Comparison of ENCODE assay signal across 9 cellular contexts in the genomic region with DNA sequence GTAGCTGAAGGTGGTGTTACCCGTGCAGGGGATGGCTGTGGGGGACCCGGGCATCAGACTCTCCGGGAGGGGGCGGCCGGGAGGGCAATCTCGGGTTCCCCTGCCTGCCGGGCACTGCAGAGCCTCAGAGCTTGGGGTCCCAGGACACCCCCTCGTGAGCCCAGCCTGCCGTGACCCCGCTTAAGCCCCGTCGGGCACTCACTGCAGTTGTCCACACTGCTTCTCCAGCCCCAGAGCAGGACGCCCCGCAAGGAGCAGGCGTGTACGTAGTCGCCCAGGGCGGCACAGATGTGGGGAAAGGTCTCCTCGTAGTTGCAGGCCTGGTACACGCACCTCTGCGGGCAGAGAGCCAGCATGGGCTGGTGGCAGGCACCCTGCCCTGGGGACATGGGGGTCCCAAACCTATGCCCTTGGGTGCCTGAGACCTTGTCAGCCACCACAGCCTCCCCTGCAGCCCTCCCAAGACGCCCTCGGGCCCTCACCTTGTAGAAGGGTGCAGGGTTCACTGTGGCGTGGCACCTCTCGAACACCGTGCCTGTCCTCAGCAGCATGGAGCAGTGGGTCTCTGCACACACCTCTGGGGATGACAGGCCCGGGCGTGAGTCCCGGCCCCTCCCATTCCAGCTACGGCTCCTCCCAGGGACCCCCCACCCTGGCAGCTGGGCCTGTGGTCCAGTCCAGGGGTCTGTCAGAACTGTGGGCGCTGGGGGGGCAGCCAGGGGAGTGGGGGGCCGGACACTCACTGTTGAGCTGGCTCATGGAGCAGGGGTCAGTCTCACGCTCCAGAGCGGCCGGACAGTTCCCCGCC. TPM values are rescaled to one million over a fixed set of nuclear protein-coding genes. Genes with fewer than 3 reads are reported as not detected.
"Had no signal": no experiment of that assay in that cellular context is flagged by ENCODE, and none has a peak within 500 bp of the region (broad histone marks: within the 10 kb centered on the region; RNA-seq: fewer than 3 reads in every experiment).

No MANE protein-coding gene starts in this region.

- H3K4me3 Mint-ChIP-seq: GM23338, H9, IgD-negative memory B cell had no signal

- H3K27ac ChIP-seq: HL-60, KMS-11 had no signal

- H3K4me2 ChIP-seq: GM23338, KMS-11 had no signal

- H3K27ac Mint-ChIP-seq: GM23338 had no signal

- H3K9me3 Mint-ChIP-seq: GM23338 had no signal

- ATAC-seq: GM23338 had no signal

- H3K27me3 Mint-ChIP-seq: IgD-negative memory B cell had no signal

- H2AFZ ChIP-seq: GM23338 had no signal

- H3K4me1 Mint-ChIP-seq: GM23338, H9, IgD-negative memory B cell had no signal

- H3K9ac ChIP-seq: KMS-11 had no signal

- DNase-seq: H9, HCEC 1CT, KBM-7 had no signal

- H3K4me3 ChIP-seq: GM23338 had no signal

RNA-seq across cellular contexts. Expression of gene MUC6, which starts 8.8 kb away (rescaled TPM):
- total RNA-seq: GM23338, H1, H9, HT1080 had no signal
- polyA plus RNA-seq: GM23338, H1, IgD-negative memory B cell had no signal

RNA-seq across cellular contexts. Expression of gene MUC2, which starts 47.0 kb away (rescaled TPM):
- total RNA-seq: GM23338, H1, H9, HT1080 had no signal
- polyA plus RNA-seq: GM23338, H1, IgD-negative memory B cell had no signal
